Comparison of ENCODE assay signal across 8 cellular contexts in genomic region chr7:82234457-82235049, GRCh38.
DNase-seq lines count a peak whose midpoint lies in the region; ATAC-seq and TF ChIP-seq lines count a peak whose summit lies in the region.

No MANE protein-coding gene starts in this region.

- no peaks in the 10 kb centered on the region for H3K79me2 ChIP-seq in neural cell (replicated peaks; ENCODE audit: insufficient read depth, low read length)

- H3K27me3 ChIP-seq in neural cell (ENCODE audit: insufficient read depth, low read depth, low read length): no peaks in the 10 kb centered on the region

- H3K9me3 Mint-ChIP-seq in chondrocyte (ENCODE audit: low read depth): no peaks in the 10 kb centered on the region
- H3K9me3 Mint-ChIP-seq in natural killer cell treated with Interleukin-12 subunit alpha and Interleukin-12 subunit beta and Interleukin-15 and Interleukin-18, amount 100 ng/mL, for 72 hours: no peaks in the 10 kb centered on the region

- TF ChIP-seq CTCF in C4-2B (conservative IDR thresholded peaks at IDR 0.05) (peak; percentile 87), chondrocyte (IDR thresholded peaks at IDR 0.05) (peak; percentile 92), neural cell (IDR thresholded peaks at IDR 0.05; ENCODE audit: poor library complexity, severe bottlenecking) (peak; percentile 82)

- peak; percentile 87 for TF ChIP-seq RAD21 in neural cell (conservative IDR thresholded peaks at IDR 0.05)

- no peak overlapping the region for H3K4me3 ChIP-seq in neural cell (ENCODE audit: low read length)

- no peak overlapping the region for H3K4me3 Mint-ChIP-seq in chondrocyte (ENCODE audit: unreplicated experiment)
- no peak overlapping the region for H3K4me3 Mint-ChIP-seq in natural killer cell treated with Interleukin-12 subunit alpha and Interleukin-12 subunit beta and Interleukin-15 and Interleukin-18, amount 100 ng/mL, for 72 hours

- no peaks in the 10 kb centered on the region for H3K36me3 ChIP-seq in neural cell (ENCODE audit: insufficient read depth, low read length)

- DNase-seq in NCI-H774 (lab: John Stamatoyannopoulos, UW) (peak; percentile 14), chondrocyte (ENCODE audit: low spot score) (no peak), DMS79 (lab: John Stamatoyannopoulos, UW) (no peak)
- DNase-seq in natural killer cell treated with Interleukin-12 subunit alpha and Interleukin-12 subunit beta and Interleukin-15 and Interleukin-18, amount 100 ng/mL, for 72 hours (ENCODE audit: low spot score): no peak

- no peaks in the 10 kb centered on the region for H3K9me3 ChIP-seq in neural cell (ENCODE audit: low read length)

- H3K4me1 Mint-ChIP-seq in chondrocyte (ENCODE audit: low read depth): peaks cover 10% of the 10 kb centered on the region
- H3K4me1 Mint-ChIP-seq in natural killer cell treated with Interleukin-12 subunit alpha and Interleukin-12 subunit beta and Interleukin-15 and Interleukin-18, amount 100 ng/mL, for 72 hours (ENCODE audit: low read depth in 2 of 2): no peaks in the 10 kb centered on the region

- no peak overlapping the region for H2AFZ ChIP-seq in neural cell (ENCODE audit: low read depth, low read length)

- no peak for TF ChIP-seq EP300 in neural cell (conservative IDR thresholded peaks at IDR 0.05; ENCODE audit: poor library complexity, severe bottlenecking)

- H3F3A ChIP-seq in neural cell (ENCODE audit: insufficient read depth, low read length, poor library complexity, severe bottlenecking): no peaks in the 10 kb centered on the region

- H3K27ac ChIP-seq in C4-2B (no peak overlapping the region), neural cell (ENCODE audit: low read length) (no peak overlapping the region)

- H3K27ac Mint-ChIP-seq in chondrocyte (ENCODE audit: unreplicated experiment): no peak overlapping the region
- no peak overlapping the region for H3K27ac Mint-ChIP-seq in natural killer cell treated with Interleukin-12 subunit alpha and Interleukin-12 subunit beta and Interleukin-15 and Interleukin-18, amount 100 ng/mL, for 72 hours

- H3K9ac ChIP-seq in neural cell (ENCODE audit: low read length): no peak overlapping the region

- no peaks in the 10 kb centered on the region for H4K20me1 ChIP-seq in neural cell (ENCODE audit: insufficient read depth)

- H3K4me2 ChIP-seq in neural cell (ENCODE audit: low read length): no peak overlapping the region

- H3K36me3 Mint-ChIP-seq in chondrocyte (ENCODE audit: low read depth): no peaks in the 10 kb centered on the region
- H3K36me3 Mint-ChIP-seq in natural killer cell treated with Interleukin-12 subunit alpha and Interleukin-12 subunit beta and Interleukin-15 and Interleukin-18, amount 100 ng/mL, for 72 hours: no peaks in the 10 kb centered on the region

- no peaks in the 10 kb centered on the region for H3K9me2 ChIP-seq in neural cell (ENCODE audit: insufficient read depth, low read length)

- ATAC-seq in HG02884 (IDR thresholded peaks at IDR 0.05; ENCODE audit: unreplicated experiment): peak; percentile 60
- ATAC-seq in natural killer cell treated with Interleukin-12 subunit alpha and Interleukin-12 subunit beta and Interleukin-15 and Interleukin-18, amount 100 ng/mL, for 72 hours: no peak
- ATAC-seq in activated CD4-positive, CD25-positive, alpha-beta regulatory T cell treated with anti-CD3 and anti-CD28 coated beads, Interleukin-2, amount 50 U/mL, for 24 hours: no peak

- no peaks in the 10 kb centered on the region for H3K27me3 Mint-ChIP-seq in chondrocyte (ENCODE audit: low read depth)
- H3K27me3 Mint-ChIP-seq in natural killer cell treated with Interleukin-12 subunit alpha and Interleukin-12 subunit beta and Interleukin-15 and Interleukin-18, amount 100 ng/mL, for 72 hours: no peaks in the 10 kb centered on the region

TF ChIP-seq in neural cell, 6 proteins besides CTCF, POLR2A, EP300 and RAD21:
- no peak for TF ChIP-seq MXI1 (conservative IDR thresholded peaks at IDR 0.05; ENCODE audit: poor library complexity, severe bottlenecking)
- peak; percentile 93 for TF ChIP-seq SMC3 (conservative IDR thresholded peaks at IDR 0.05; ENCODE audit: poor library complexity)
